In the genomic region with DNA sequence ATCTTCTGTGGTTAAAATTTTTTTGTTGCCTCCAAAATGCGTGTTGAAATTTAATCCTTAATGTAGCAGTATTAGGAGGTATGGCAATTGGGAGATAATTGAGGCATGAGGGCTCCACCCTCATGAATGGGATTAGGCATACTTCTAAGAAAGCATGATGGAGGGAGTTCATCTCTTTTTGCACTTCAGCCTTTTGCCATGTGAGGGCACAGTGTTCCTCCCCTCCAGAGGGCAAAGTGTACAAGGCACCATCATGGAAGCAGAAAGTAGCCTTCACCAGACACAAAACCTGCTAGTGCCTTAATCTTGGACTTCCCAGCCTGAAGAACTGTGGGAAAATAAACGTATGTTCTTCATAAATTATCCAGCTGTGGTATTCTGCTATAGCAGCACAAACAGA, we compare ENCODE assay signal across 13 cellular contexts.
A peak's percentile ranks its signal among the peaks of the same experiment; 100 is the strongest.
DNase-seq lines count a peak whose midpoint lies in the region; ATAC-seq and TF ChIP-seq lines count a peak whose summit lies in the region.
"Had no signal": no experiment of that assay in that cellular context is flagged by ENCODE, and none has a peak within 500 bp of the region (broad histone marks: within the 10 kb centered on the region; RNA-seq: fewer than 3 reads in every experiment).

No MANE protein-coding gene starts in this region.

- H4K20me1 ChIP-seq in GM23338 (replicated peaks; ENCODE audit: insufficient read depth) (no peaks in the 10 kb centered on the region), OCI-LY7 (ENCODE audit: insufficient read depth, low read length) (no peaks in the 10 kb centered on the region)

- no peak overlapping the region for H3K4me3 ChIP-seq in GM23338
- no peak overlapping the region for H3K4me3 ChIP-seq in OCI-LY7 (ENCODE audit: low read depth, low read length, poor library complexity, severe bottlenecking)
- H3K4me3 ChIP-seq: stomach had no signal

- peak; percentile 39 for DNase-seq in ELR (ENCODE audit: low read depth)
- peak; percentile 9 for DNase-seq in GM23338 (ENCODE audit: low spot score)
- DNase-seq in OCI-LY7 (ENCODE audit: low spot score): no peak
- peak; percentile 8 for DNase-seq in foreskin melanocyte
- no peak for DNase-seq in putamen (ENCODE audit: low spot score)
- no peak for DNase-seq in stimulated activated CD4-positive, alpha-beta T cell treated with anti-CD3 and anti-CD28 coated beads, Interleukin-2, amount 100 ng/mL, for 48 hours
- DNase-seq in CD1c-positive myeloid dendritic cell (ENCODE audit: extremely low spot score): no peak
- DNase-seq: activated naive CD4-positive, alpha-beta T cell treated with Interleukin-2 at 50 U/mL for 16 hours; DMS79 treated with DMSO at 0.1 percent for 48 hours; effector CD8-positive, alpha-beta T cell; NCI-H1105 treated with DMSO at 0.1 percent for 48 hours; stomach had no signal

- intact Hi-C loops in OCI-LY7 (cut with micrococcal nuclease; ENCODE audit: unreplicated experiment): no loop called here

- H3K36me3 ChIP-seq in GM23338 (ENCODE audit: insufficient read depth) (no peaks in the 10 kb centered on the region), OCI-LY7 (ENCODE audit: insufficient read depth, low read length) (no peaks in the 10 kb centered on the region)
- H3K36me3 ChIP-seq: stomach had no signal

- no peaks in the 10 kb centered on the region; the same call in 2 of the 3 replicates for H3K9me3 Mint-ChIP-seq in GM23338

- H2AFZ ChIP-seq in GM23338: no peak overlapping the region
- H2AFZ ChIP-seq in OCI-LY7 (ENCODE audit: low read length): no peak overlapping the region

- H3K27ac Mint-ChIP-seq in GM23338: no peak overlapping the region

- POLR2A ChIA-PET in OCI-LY7 (lab: Charles Lee): interaction anchor here (0.7 to 1.1 kb wide), 2 partner anchors 10 to 100 kb away, joined by 3 read pairs; no protein-coding TSS in a partner anchor

- H3K27ac ChIP-seq in GM23338 (ENCODE audit: low read depth) (no peak overlapping the region), OCI-LY7 (ENCODE audit: low read depth, low read length, poor library complexity, severe bottlenecking) (no peak overlapping the region)
- H3K27ac ChIP-seq: stomach had no signal

- peak; percentile 34 to 61; a peak in 3 of 4 replicates for TF ChIP-seq CTCF in GM23338 (conservative IDR thresholded peaks at IDR 0.05; ENCODE audit: low read depth in 2 of 2)
- 0 out of 2 replicates have a peak, but pooled peaks have one; percentile 18 for TF ChIP-seq CTCF in OCI-LY7 (conservative IDR thresholded peaks at IDR 0.05; ENCODE audit: low read length)

- H3K4me3 Mint-ChIP-seq in GM23338: no peak overlapping the region

- CTCF ChIA-PET in OCI-LY7 (lab: Charles Lee; ENCODE audit: unreplicated experiment): no interaction called here

- H3K9me2 ChIP-seq in GM23338 (ENCODE audit: insufficient read depth): no peaks in the 10 kb centered on the region
- no peaks in the 10 kb centered on the region for H3K9me2 ChIP-seq in OCI-LY7 (ENCODE audit: insufficient read depth, low read length)

- no peaks in the 10 kb centered on the region for H3K36me3 Mint-ChIP-seq in GM23338 (ENCODE audit: low read depth)

- H3K27me3 Mint-ChIP-seq in GM23338 (ENCODE audit: insufficient read depth, low read depth, poor library complexity): no peaks in the 10 kb centered on the region

- no peaks in the 10 kb centered on the region for H3K4me1 ChIP-seq in GM23338 (ENCODE audit: insufficient read depth)
- no peaks in the 10 kb centered on the region for H3K4me1 ChIP-seq in OCI-LY7 (ENCODE audit: insufficient read depth, low read length, poor library complexity, severe bottlenecking)
- H3K4me1 ChIP-seq: stomach had no signal

- no TSS peak for BruUV-seq in OCI-LY7 (replicated peaks; lab: Mats Ljungman, UMichigan)

- H3K9me3 ChIP-seq in OCI-LY7 (ENCODE audit: low read length): no peaks in the 10 kb centered on the region
- H3K9me3 ChIP-seq: stomach had no signal

- H3K4me2 ChIP-seq in GM23338 (no peak overlapping the region), OCI-LY7 (ENCODE audit: low read length) (no peak overlapping the region)

- H3K79me2 ChIP-seq in GM23338 (replicated peaks; ENCODE audit: insufficient read depth) (no peaks in the 10 kb centered on the region), OCI-LY7 (ENCODE audit: insufficient read depth, low read depth, low read length) (no peaks in the 10 kb centered on the region)

- no peaks in the 10 kb centered on the region for H3K27me3 ChIP-seq in GM23338 (ENCODE audit: insufficient read depth)
- H3K27me3 ChIP-seq: stomach had no signal

- ATAC-seq in GM23338 (no peak), GM18502 (IDR thresholded peaks at IDR 0.05; ENCODE audit: poor library complexity, unreplicated experiment) (no peak)

- H3K4me1 Mint-ChIP-seq in GM23338: no peaks in the 10 kb centered on the region; the same call in 2 of the 3 replicates

- H3F3A ChIP-seq in GM23338 (replicated peaks; ENCODE audit: low read depth): no peaks in the 10 kb centered on the region

TF ChIP-seq in GM23338, 12 proteins besides CTCF, POLR2A, EP300 and RAD21 (continues in another document):
- TF ChIP-seq POLR2AphosphoS5 (IDR thresholded peaks at IDR 0.05; ENCODE audit: low read depth) (no peak), JUNB (IDR thresholded peaks at IDR 0.05; ENCODE audit: unreplicated experiment) (no peak), ZNF462 (CRISPR knock-in tag; IDR thresholded peaks at IDR 0.05) (no peak), EZH2 (IDR thresholded peaks at IDR 0.05; ENCODE audit: low read depth, unreplicated experiment) (no peak), EZH2phosphoT487 (IDR thresholded peaks at IDR 0.05; ENCODE audit: unreplicated experiment) (no peak)

Comparison
In these comparisons a context has a peak if more than half of its experiments do, and no peak if none do; other contexts are left out.
1. DNase-seq: peak in ELR (single experiment), GM23338 (single experiment) and foreskin melanocyte (single experiment); none in OCI-LY7 (single experiment), putamen (single experiment), stimulated activated CD4-positive, alpha-beta T cell treated with anti-CD3 and anti-CD28 coated beads, Interleukin-2, amount 100 ng/mL, for 48 hours (0 of 2) and CD1c-positive myeloid dendritic cell (single experiment).